In the genomic region with DNA sequence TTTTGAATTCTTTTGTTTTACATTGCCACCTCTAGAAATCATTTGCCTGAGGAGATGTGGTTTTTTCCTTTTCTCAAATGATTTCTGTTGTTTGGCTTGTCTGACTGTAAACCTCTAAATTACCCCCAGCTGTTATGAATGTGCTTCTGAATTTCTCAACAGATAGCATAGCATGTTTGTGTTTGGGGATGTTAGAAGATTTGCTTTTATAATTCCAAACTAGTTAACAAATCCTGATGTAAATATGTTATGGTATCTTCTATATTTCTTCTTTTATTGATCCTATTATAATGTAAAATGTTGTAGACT, we compare ENCODE assay signal across 1 cellular context.
TF ChIP-seq lines count a peak whose summit lies in the region.

No MANE protein-coding gene starts in this region.

TF ChIP-seq in K562, 482 proteins besides CTCF, POLR2A, EP300 and RAD21 (continued from another document):
- TF ChIP-seq ZNF589 (CRISPR knock-in tag; IDR thresholded peaks at IDR 0.05; ENCODE audit: low read depth) = 0 out of 2 replicates have a peak, but pooled peaks have one; percentile 2
- no peak for TF ChIP-seq POLR2B (IDR thresholded peaks at IDR 0.05; ENCODE audit: low read depth, partially characterized antibody)
- no peak for TF ChIP-seq EHMT2 (IDR thresholded peaks at IDR 0.05)
